In the genomic region with DNA sequence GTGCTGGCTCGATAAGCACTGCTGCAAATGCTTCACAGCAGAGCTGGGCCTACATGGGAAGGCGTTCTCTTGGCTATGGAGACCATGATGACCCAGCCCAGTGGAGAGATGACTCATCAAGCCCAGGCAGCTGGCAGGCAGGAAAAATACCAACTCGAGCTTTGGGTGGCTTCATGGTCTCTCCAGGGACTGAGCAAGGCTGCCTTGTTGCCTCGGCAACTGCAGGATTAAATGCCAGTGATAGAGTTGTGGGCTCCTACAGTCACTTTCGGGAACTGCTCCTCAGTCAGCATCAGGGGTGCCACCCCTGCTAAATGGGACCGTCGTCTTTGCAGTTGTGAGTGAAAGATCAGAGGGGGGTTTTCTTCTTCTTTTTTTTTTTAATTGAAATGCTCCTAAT, we compare ENCODE assay signal across 8 cellular contexts. TPM values are rescaled to one million over a fixed set of nuclear protein-coding genes. Genes with fewer than 3 reads are reported as not detected.
DNase-seq lines count a peak whose midpoint lies in the region; ATAC-seq, FAIRE-seq and TF ChIP-seq lines count a peak whose summit lies in the region.
"Had no signal": no experiment of that assay in that cellular context is flagged by ENCODE, and none has a peak within 500 bp of the region (broad histone marks: within the 10 kb centered on the region; RNA-seq: fewer than 3 reads in every experiment).

No MANE protein-coding gene starts in this region.

- no peaks in the 10 kb centered on the region for H3K27me3 ChIP-seq in H7 (ENCODE audit: control insufficient read depth, insufficient read depth, low read length)
- no peaks in the 10 kb centered on the region for H3K27me3 ChIP-seq in stomach

- TF ChIP-seq CTCF in stomach (IDR thresholded peaks at IDR 0.05): no peak

- no peak overlapping the region for H3K4me3 Mint-ChIP-seq in activated T-cell treated with anti-CD3 and anti-CD28 coated beads, Interleukin-2, amount 50 U/mL, for 24 hours

- ATAC-seq in esophagus mucosa: no peak
- ATAC-seq: left lobe of liver had no signal

- peak overlapping the region in 1 of 5 donors; percentile 17 for H3K27ac ChIP-seq in stomach

- H3K27ac Mint-ChIP-seq in activated T-cell treated with anti-CD3 and anti-CD28 coated beads, Interleukin-2, amount 50 U/mL, for 24 hours: no peak overlapping the region

- peaks cover 6% of the 10 kb centered on the region for H3K9me3 Mint-ChIP-seq in activated T-cell treated with anti-CD3 and anti-CD28 coated beads, Interleukin-2, amount 50 U/mL, for 24 hours

- WGBS in stomach, 5 donors: 49 to 67% (median 52%) methylated on average over 7 of the region's 7 CpGs

- peaks cover 19% of the 10 kb centered on the region for H3K36me3 ChIP-seq in H7 (replicated peaks; ENCODE audit: control insufficient read depth, insufficient read depth, low read length)
- peaks cover 0 to 36% (median 13%) of the 10 kb centered on the region in 4 donors for H3K36me3 ChIP-seq in stomach

- TF ChIP-seq EP300 in stomach (IDR thresholded peaks at IDR 0.05): no peak

- intact Hi-C loops in stomach (cut with DNase I; ENCODE audit: low total_unique reads): no loop called here

- H3K27me3 Mint-ChIP-seq in activated T-cell treated with anti-CD3 and anti-CD28 coated beads, Interleukin-2, amount 50 U/mL, for 24 hours: peaks cover 18% of the 10 kb centered on the region

- H3K36me3 Mint-ChIP-seq in activated T-cell treated with anti-CD3 and anti-CD28 coated beads, Interleukin-2, amount 50 U/mL, for 24 hours (ENCODE audit: low read depth): no peaks in the 10 kb centered on the region

- H3K4me3 ChIP-seq in H7 (ENCODE audit: insufficient read depth, low read depth, low read length) (no peak overlapping the region), stomach (no peak overlapping the region)

- no peak for TF ChIP-seq POLR2A in stomach (IDR thresholded peaks at IDR 0.05)

- FAIRE-seq in RCC 7860 (lab: Jason Lieb, UNC): peak; percentile 80

- peaks cover 8 to 25% (median 15%) of the 10 kb centered on the region in 4 donors for H3K4me1 ChIP-seq in stomach

- DNase-seq in H7 (peak; percentile 63), RCC 7860 (ENCODE audit: low spot score) (peak; percentile 82), fibroblast of the conjunctiva (ENCODE audit: low read depth) (peak; percentile 87), stomach (peak; percentile 55)
- no peak for DNase-seq in activated T-cell treated with anti-CD3 and anti-CD28 coated beads, Interleukin-2, amount 50 U/mL, for 24 hours
- no peak for DNase-seq in activated CD4-positive, alpha-beta T cell treated with anti-CD3 and anti-CD28 coated beads for 48 hours

- H3K4me1 Mint-ChIP-seq in activated T-cell treated with anti-CD3 and anti-CD28 coated beads, Interleukin-2, amount 50 U/mL, for 24 hours (ENCODE audit: low read depth): peaks cover 7% of the 10 kb centered on the region

- no peaks in the 10 kb centered on the region for H3K9me3 ChIP-seq in stomach

RNA-seq across cellular contexts. Expression of a gene that starts 54.6 kb away (rescaled TPM):
- 0.35 and 0.81 TPM in 2 replicates for total RNA-seq in H7 (2014; rRNA removed; shearing (Covaris generic))
- total RNA-seq in stomach: 10 to 100 TPM in 4 of 5 donors, not detected in 1; 15.2 to 59.8 (median 33.2) TPM
- 10 to 100 TPM in 2 of 3 donors, 1 to 10 TPM in 1; 9.4 to 31.3 (median 13.5) TPM for polyA plus RNA-seq in stomach
- 19.8 TPM for total RNA-seq in esophagus mucosa

Comparison
In these comparisons a context has a peak if more than half of its experiments do, and no peak if none do; other contexts are left out.
1. DNase-seq: peak in H7 (single experiment), RCC 7860 (single experiment), fibroblast of the conjunctiva (single experiment) and stomach (single experiment); none in activated T-cell treated with anti-CD3 and anti-CD28 coated beads, Interleukin-2, amount 50 U/mL, for 24 hours (single experiment) and activated CD4-positive, alpha-beta T cell treated with anti-CD3 and anti-CD28 coated beads for 48 hours (single experiment).